In genomic region chr16:49150341-49150740, GRCh38 we compare ENCODE assay signal across 15 cellular contexts.
A peak's percentile ranks its signal among the peaks of the same experiment; 100 is the strongest.
DNase-seq lines count a peak whose midpoint lies in the region; TF ChIP-seq lines count a peak whose summit lies in the region.
"Had no signal": no experiment of that assay in that cellular context is flagged by ENCODE, and none has a peak within 500 bp of the region (broad histone marks: within the 10 kb centered on the region; RNA-seq: fewer than 3 reads in every experiment).

No MANE protein-coding gene starts in this region.

- no peaks in the 10 kb centered on the region for H3K4me1 ChIP-seq in spleen

- H3K36me3 Mint-ChIP-seq in nephron progenitor cell (ENCODE audit: low read depth) = no peaks in the 10 kb centered on the region
- H3K36me3 Mint-ChIP-seq: IgD-negative memory B cell had no signal

- no peaks in the 10 kb centered on the region for H3K27me3 ChIP-seq in spleen (replicated peaks in 1 of 7)

- H3K36me3 ChIP-seq in spleen = no peaks in the 10 kb centered on the region

- H3K27me3 Mint-ChIP-seq in nephron progenitor cell (ENCODE audit: low read depth, poor library complexity) = peaks cover 17% of the 10 kb centered on the region

- intact Hi-C loops in spleen (cut with DNase I; ENCODE audit: low total_unique reads) = no loop called here

- TF ChIP-seq POLR2A in spleen (IDR thresholded peaks at IDR 0.05) = no peak

- no peak overlapping the region for H3K27ac Mint-ChIP-seq in nephron progenitor cell
- H3K27ac Mint-ChIP-seq: GM23338, IgD-negative memory B cell had no signal

- H3K4me3 ChIP-seq in spleen = no peak overlapping the region
- H3K4me3 ChIP-seq: GM23338, SK-N-MC had no signal

- no peak overlapping the region for H3K4me3 Mint-ChIP-seq in nephron progenitor cell
- H3K4me3 Mint-ChIP-seq: GM23338, IgD-negative memory B cell had no signal

- TF ChIP-seq CTCF in nephron progenitor cell (IDR thresholded peaks at IDR 0.05) = no peak
- no peak for TF ChIP-seq CTCF in spleen (IDR thresholded peaks at IDR 0.05 in 8 of 11, conservative IDR thresholded peaks at IDR 0.05 in 3 of 11)

- H3K9me3 ChIP-seq in spleen = peaks cover 0 to 26% (median 22%) of the 10 kb centered on the region in 8 donors

- 38 to 63% (median 59%) methylated on average over 2 of the region's 2 CpGs for WGBS in spleen, 5 donors

- H3K9me3 Mint-ChIP-seq in nephron progenitor cell = peaks cover 8% of the 10 kb centered on the region
- H3K9me3 Mint-ChIP-seq: GM23338 had no signal

- peaks cover 3% of the 10 kb centered on the region for H3K4me1 Mint-ChIP-seq in nephron progenitor cell
- H3K4me1 Mint-ChIP-seq: GM23338, IgD-negative memory B cell had no signal

- DNase-seq in DMS79 treated with DMSO at 0.1 percent for 48 hours (lab: John Stamatoyannopoulos, UW) (peak; percentile 69), NCI-H1436 (lab: John Stamatoyannopoulos, UW) (peak; percentile 80), NCI-H2171 treated with DMSO at 0.1 percent for 48 hours (lab: John Stamatoyannopoulos, UW) (peak; percentile 78), nephron progenitor cell (peak; percentile 12), NCI-H774 (lab: John Stamatoyannopoulos, UW) (no peak), AG08396 (ENCODE audit: low spot score) (no peak), spleen (no peak)
- DNase-seq: C1 segment of cervical spinal cord, COR-L47, GDM1, NCI-H2029, T-helper 1 cell had no signal

- no peak overlapping the region for H3K27ac ChIP-seq in spleen
- H3K27ac ChIP-seq: SK-N-MC had no signal

Comparison
In these comparisons a context has a peak if more than half of its experiments do, and no peak if none do; other contexts are left out.
1. DNase-seq: peak in DMS79 treated with DMSO at 0.1 percent for 48 hours (single experiment), NCI-H1436 (single experiment), NCI-H2171 treated with DMSO at 0.1 percent for 48 hours (single experiment) and nephron progenitor cell (single experiment); none in NCI-H774 (single experiment), AG08396 (single experiment) and spleen (single experiment).